In genomic region chr12:57459750-57460400, GRCh38 we compare ENCODE assay signal across 7 cellular contexts. TPM values are rescaled to one million over a fixed set of nuclear protein-coding genes. Genes with fewer than 3 reads are reported as not detected.
DNase-seq lines count a peak whose midpoint lies in the region; ATAC-seq and TF ChIP-seq lines count a peak whose summit lies in the region.

GLI1 (plus strand) TSS chr12:57459785; CDS start chr12:57463692, 3,907 bp downstream.

- POLR2A ChIA-PET in OCI-LY7 (lab: Charles Lee): interaction anchor here (0.7 to 2.0 kb wide), 3 partner anchors 20 to 198 kb away, joined by 4 to 10 read pairs (median 5); partner anchors contain the start of gene ARHGAP9

- H3K27ac Mint-ChIP-seq in endothelial cell (ENCODE audit: unreplicated experiment): peak within 1 kb of the TSS; percentile 91
- peak within 1 kb of the TSS; percentile 89 to 99 for H3K27ac Mint-ChIP-seq in natural killer cell treated with Interleukin-12 subunit alpha and Interleukin-12 subunit beta and Interleukin-15 and Interleukin-18, amount 100 ng/mL, for 72 hours

- no peaks in the 10 kb centered on the region for H3K9me3 Mint-ChIP-seq in endothelial cell (ENCODE audit: unreplicated experiment)
- H3K9me3 Mint-ChIP-seq in natural killer cell treated with Interleukin-12 subunit alpha and Interleukin-12 subunit beta and Interleukin-15 and Interleukin-18, amount 100 ng/mL, for 72 hours: no peaks in the 10 kb centered on the region

- H3K9me2 ChIP-seq in OCI-LY7 (ENCODE audit: insufficient read depth, low read length): no peaks in the 10 kb centered on the region

- H3K4me3 Mint-ChIP-seq in endothelial cell (ENCODE audit: unreplicated experiment): peak within 1 kb of the TSS; percentile 96
- peak within 1 kb of the TSS; percentile 85 for H3K4me3 Mint-ChIP-seq in natural killer cell treated with Interleukin-12 subunit alpha and Interleukin-12 subunit beta and Interleukin-15 and Interleukin-18, amount 100 ng/mL, for 72 hours

- H3K4me1 Mint-ChIP-seq in endothelial cell (ENCODE audit: unreplicated experiment): peaks cover 19% of the 10 kb centered on the region
- peaks cover 49 to 54% of the 10 kb centered on the region in 2 donors for H3K4me1 Mint-ChIP-seq in natural killer cell treated with Interleukin-12 subunit alpha and Interleukin-12 subunit beta and Interleukin-15 and Interleukin-18, amount 100 ng/mL, for 72 hours (ENCODE audit: low read depth in 2 of 2)

- peak within 1 kb of the TSS; percentile 71 for H3K27ac ChIP-seq in OCI-LY7 (ENCODE audit: low read depth, low read length, poor library complexity, severe bottlenecking)

- peaks cover 41% of the 10 kb centered on the region for H3K4me1 ChIP-seq in OCI-LY7 (ENCODE audit: insufficient read depth, low read length, poor library complexity, severe bottlenecking)

- peak within 1 kb of the TSS; percentile 90 for H3K4me2 ChIP-seq in OCI-LY7 (ENCODE audit: low read length)

- peaks cover 31% of the 10 kb centered on the region for H3K27me3 Mint-ChIP-seq in endothelial cell (ENCODE audit: unreplicated experiment)
- H3K27me3 Mint-ChIP-seq in natural killer cell treated with Interleukin-12 subunit alpha and Interleukin-12 subunit beta and Interleukin-15 and Interleukin-18, amount 100 ng/mL, for 72 hours: peaks cover 0 to 4% of the 10 kb centered on the region in 2 donors

- no peaks in the 10 kb centered on the region for H3K9me3 ChIP-seq in OCI-LY7 (ENCODE audit: low read length)

- CTCF ChIA-PET in OCI-LY7 (lab: Charles Lee; ENCODE audit: unreplicated experiment): interaction anchor here (0.6 to 1.6 kb wide), 2 partner anchors 10 to 18 kb away, joined by 3 to 4 read pairs; no protein-coding TSS in a partner anchor

- no peaks in the 10 kb centered on the region for H3K79me2 ChIP-seq in OCI-LY7 (ENCODE audit: insufficient read depth, low read depth, low read length)

- intact Hi-C loops in OCI-LY7 (cut with micrococcal nuclease; ENCODE audit: unreplicated experiment): loop anchor here (1.0 to 5.0 kb wide), 3 partner anchors 19 to 218 kb away; partner anchors contain the start of genes ARHGAP9 and DDIT3

- H2AFZ ChIP-seq in OCI-LY7 (ENCODE audit: low read length): peak within 1 kb of the TSS; percentile 81

- TF ChIP-seq CTCF in GM12875 (IDR thresholded peaks at IDR 0.05; ENCODE audit: borderline replicate concordance, insufficient read depth, low read depth, low read length): no peak
- no peak for TF ChIP-seq CTCF in OCI-LY7 (conservative IDR thresholded peaks at IDR 0.05; ENCODE audit: low read length)
- TF ChIP-seq CTCF in endothelial cell (IDR thresholded peaks at IDR 0.05; ENCODE audit: unreplicated experiment): no peak

- H3K4me3 ChIP-seq in GM12875 (ENCODE audit: low read depth, low read length) (peak within 1 kb of the TSS; percentile 56), OCI-LY7 (ENCODE audit: low read depth, low read length, poor library complexity, severe bottlenecking) (peak within 1 kb of the TSS; percentile 77)

- peaks cover 4% of the 10 kb centered on the region for H3K36me3 Mint-ChIP-seq in endothelial cell (ENCODE audit: low read depth, unreplicated experiment)
- H3K36me3 Mint-ChIP-seq in natural killer cell treated with Interleukin-12 subunit alpha and Interleukin-12 subunit beta and Interleukin-15 and Interleukin-18, amount 100 ng/mL, for 72 hours: no peaks in the 10 kb centered on the region

- peak in 1 of 2 donors; percentile 33 for ATAC-seq in natural killer cell treated with Interleukin-12 subunit alpha and Interleukin-12 subunit beta and Interleukin-15 and Interleukin-18, amount 100 ng/mL, for 72 hours
- ATAC-seq in GM18502 (IDR thresholded peaks at IDR 0.05; ENCODE audit: poor library complexity, unreplicated experiment): no peak

- H3K36me3 ChIP-seq in OCI-LY7 (ENCODE audit: insufficient read depth, low read length): no peaks in the 10 kb centered on the region

- DNase-seq in OCI-LY7 (ENCODE audit: low spot score) (no peak), endothelial cell (ENCODE audit: low spot score) (no peak), CD1c-positive myeloid dendritic cell (ENCODE audit: extremely low spot score) (no peak), NOMO-1 (lab: John Stamatoyannopoulos, UW; ENCODE audit: unreplicated experiment in 2 of 2) (no peak)
- no peak for DNase-seq in natural killer cell treated with Interleukin-12 subunit alpha and Interleukin-12 subunit beta and Interleukin-15 and Interleukin-18, amount 100 ng/mL, for 72 hours (ENCODE audit: low spot score)

- no TSS peak for BruUV-seq in OCI-LY7 (replicated peaks; lab: Mats Ljungman, UMichigan)

- no peaks in the 10 kb centered on the region for H4K20me1 ChIP-seq in OCI-LY7 (ENCODE audit: insufficient read depth, low read length)

RNA-seq across cellular contexts. Expression of gene GLI1, which starts in this region (rescaled TPM):
- 3.9 and 4.6 TPM in 2 replicates for total RNA-seq in OCI-LY7 (2014; rRNA removed; shearing (Covaris generic))
- total RNA-seq in OCI-LY7 (2022) (6.0 and 6.5 TPM in 2 replicates), endothelial cell (ENCODE audit: unreplicated experiment) (0.77 TPM)
- total RNA-seq in natural killer cell treated with Interleukin-12 subunit alpha and Interleukin-12 subunit beta and Interleukin-15 and Interleukin-18, amount 100 ng/mL, for 72 hours: 1 to 10 TPM in 1 of 2 donors, under 1 TPM in 1; 0.61 to 1.0 TPM
